ENCODE assay signal across 25 cellular contexts in the genomic region with DNA sequence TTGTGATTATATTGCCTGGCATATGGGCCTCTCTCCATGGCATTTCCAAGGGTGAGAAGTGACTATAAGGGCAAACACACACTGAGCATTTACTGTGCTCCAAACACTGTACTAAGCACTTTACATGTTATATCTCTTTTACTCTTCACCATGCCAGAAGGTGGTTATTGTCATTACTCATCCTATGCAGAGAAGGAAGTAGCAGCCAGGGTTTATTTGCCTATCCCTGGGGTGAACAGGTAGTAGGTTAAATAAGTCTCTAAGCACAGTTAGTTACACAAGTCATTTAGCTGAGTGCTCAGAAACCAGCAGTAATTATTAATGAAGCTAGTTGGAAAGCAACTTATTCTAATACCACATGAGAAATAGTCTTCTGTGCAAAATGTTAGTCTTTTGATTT.
"Had no signal": no experiment of that assay in that cellular context is flagged by ENCODE, and none has a peak within 500 bp of the region (broad histone marks: within the 10 kb centered on the region; RNA-seq: fewer than 3 reads in every experiment).

No MANE protein-coding gene starts in this region.

- H3K4me3 ChIP-seq: adrenal gland, right atrium auricular region, spleen, testis, transverse colon had no signal

- DNase-seq: activated CD4-positive, alpha-beta T cell treated with anti-CD3 and anti-CD28 coated beads for 4 hours; activated CD4-positive, alpha-beta T cell treated with anti-CD3 and anti-CD28 coated beads, Interleukin-2, amount 50 U/mL, for 48 hours; activated CD8-positive, alpha-beta memory T cell treated with anti-CD3 and anti-CD28 coated beads for 24 hours; activated effector memory CD4-positive, alpha-beta T cell treated with Interleukin-2 at 50 U/mL for 16 hours; activated naive CD4-positive, alpha-beta T cell treated with Interleukin-2 at 50 U/mL for 16 hours; activated naive CD8-positive, alpha-beta T cell treated with anti-CD3 and anti-CD28 coated beads for 36 hours; adrenal gland; aorta; cortex of kidney; effector memory CD8-positive, alpha-beta T cell; head of caudate nucleus; hippocampal formation; kidney; midbrain; naive thymus-derived CD8-positive, alpha-beta T cell; nucleus accumbens; spleen; stimulated activated naive CD8-positive, alpha-beta T cell treated with anti-CD3 and anti-CD28 coated beads, Interleukin-15, Interleukin-2, amounts not matched to agents 100 U/mL and 50 U/mL, for 24 hours; T-helper 9 cell; testis; transverse colon had no signal

- H3K36me3 ChIP-seq: adrenal gland, right atrium auricular region, spleen, transverse colon had no signal

- H3K9me3 ChIP-seq: adrenal gland, testis, transverse colon had no signal

- ATAC-seq: effector memory CD8-positive, alpha-beta T cell; naive thymus-derived CD8-positive, alpha-beta T cell; stimulated activated naive CD8-positive, alpha-beta T cell treated with anti-CD3 and anti-CD28 coated beads, Interleukin-15, Interleukin-2, amounts not matched to agents 100 U/mL and 50 U/mL, for 24 hours had no signal

- FAIRE-seq: kidney, TTC549, urothelium cell line had no signal

- H3K4me1 ChIP-seq: adrenal gland, right atrium auricular region, spleen, testis, transverse colon had no signal

- H3K27me3 ChIP-seq: adrenal gland, right atrium auricular region, spleen, testis, transverse colon had no signal

- H3K27ac ChIP-seq: adrenal gland, right atrium auricular region, spleen, testis, transverse colon, VCaP had no signal
